Comparison of ENCODE assay signal across 8 cellular contexts in genomic region chr3:50322386-50323091, GRCh38. TPM values are rescaled to one million over a fixed set of nuclear protein-coding genes. Genes with fewer than 3 reads are reported as not detected.
A peak's percentile ranks its signal among the peaks of the same experiment; 100 is the strongest.
DNase-seq lines count a peak whose midpoint lies in the region; ATAC-seq lines count a peak whose summit lies in the region.

Gene HYAL2 (minus strand): TSS chr3:50322745. CDS start chr3:50320489, 2,256 bp downstream.

- peak within 1 kb of the TSS; percentile 87 to 94 for H3K27ac Mint-ChIP-seq in activated naive CD4-positive, alpha-beta T cell treated with anti-CD3 and anti-CD28 coated beads, Interleukin-2, amount 50 U/mL, for 72 hours

- intact Hi-C loops in left ventricle myocardium superior (cut with micrococcal nuclease) (no loop called here), sciatic nerve (cut with DNase I) (no loop called here)

- POLR2A ChIA-PET in activated CD8-positive, alpha-beta memory T cell treated with anti-CD3 and anti-CD28 coated beads for 36 hours (lab: Charles Lee), result interaction anchor here (2.8 kb wide), 1 partner anchor 23 kb away, joined by 6 read pairs; the partner anchor contains the start of genes HYAL3 and NAA80

- no peak for ATAC-seq in activated naive CD4-positive, alpha-beta T cell treated with anti-CD3 and anti-CD28 coated beads, Interleukin-2, amount 50 U/mL, for 72 hours
- ATAC-seq in left ventricle myocardium superior, result peak; percentile 9
- ATAC-seq in sciatic nerve, result peak; percentile 8
- ATAC-seq in GM21737 (IDR thresholded peaks at IDR 0.05; ENCODE audit: unreplicated experiment), result no peak

- H3K36me3 Mint-ChIP-seq in activated naive CD4-positive, alpha-beta T cell treated with anti-CD3 and anti-CD28 coated beads, Interleukin-2, amount 50 U/mL, for 72 hours, result no peaks in the 10 kb centered on the region

- no peaks in the 10 kb centered on the region for H3K9me3 Mint-ChIP-seq in activated naive CD4-positive, alpha-beta T cell treated with anti-CD3 and anti-CD28 coated beads, Interleukin-2, amount 50 U/mL, for 72 hours

- no peak for DNase-seq in activated CD8-positive, alpha-beta memory T cell treated with anti-CD3 and anti-CD28 coated beads for 24 hours
- DNase-seq in activated naive CD4-positive, alpha-beta T cell treated with anti-CD3 and anti-CD28 coated beads, Interleukin-2, amount 50 U/mL, for 72 hours (ENCODE audit: low spot score in 2 of 2), result no peak
- DNase-seq in left ventricle myocardium superior, result peak; percentile 78
- DNase-seq in sciatic nerve (ENCODE audit: low spot score), result peak; percentile 81
- DNase-seq in NCI-H446 treated with DMSO at 0.1 percent for 48 hours (lab: John Stamatoyannopoulos, UW), result no peak
- DNase-seq in ACHN, result no peak

- in situ Hi-C loops in ACHN (cut with HindIII; ENCODE audit: low pct_ligation_motif_present, low pct_unique_long_range_greater_than_20kb, low sequenced_read_pairs), result no loop called here

- CTCF ChIA-PET in activated CD8-positive, alpha-beta memory T cell treated with anti-CD3 and anti-CD28 coated beads for 36 hours (lab: Charles Lee), result interaction anchor here (0.6 to 2.7 kb wide), 10 partner anchors 11 to 96 kb away, joined by 3 to 9 read pairs (median 4); no protein-coding TSS in a partner anchor

RNA-seq across cellular contexts. Expression of gene HYAL2, which starts in this region (rescaled TPM):
- 10 to 100 TPM; 11.7 to 11.9 TPM for total RNA-seq in activated CD8-positive, alpha-beta memory T cell treated with anti-CD3 and anti-CD28 coated beads for 36 hours
- 1 to 10 TPM; 4.2 to 6.1 TPM for total RNA-seq in activated naive CD4-positive, alpha-beta T cell treated with anti-CD3 and anti-CD28 coated beads, Interleukin-2, amount 50 U/mL, for 72 hours
- total RNA-seq in left ventricle myocardium superior, result 36.0 TPM
- total RNA-seq in sciatic nerve, result 48.8 TPM

Comparison
In these comparisons a context has a peak if more than half of its experiments do, and no peak if none do; other contexts are left out.
1. DNase-seq: peak in left ventricle myocardium superior (single experiment) and sciatic nerve (single experiment); none in activated CD8-positive, alpha-beta memory T cell treated with anti-CD3 and anti-CD28 coated beads for 24 hours (single experiment), activated naive CD4-positive, alpha-beta T cell treated with anti-CD3 and anti-CD28 coated beads, Interleukin-2, amount 50 U/mL, for 72 hours (0 of 2), NCI-H446 treated with DMSO at 0.1 percent for 48 hours (single experiment) and ACHN (single experiment).
2. ATAC-seq: peak in left ventricle myocardium superior (single experiment) and sciatic nerve (single experiment); none in activated naive CD4-positive, alpha-beta T cell treated with anti-CD3 and anti-CD28 coated beads, Interleukin-2, amount 50 U/mL, for 72 hours (0 of 2) and GM21737 (single experiment).